In genomic region chr4:153542835-153543234, GRCh38 we compare ENCODE assay signal across 12 cellular contexts.
DNase-seq lines count a peak whose midpoint lies in the region; ATAC-seq, FAIRE-seq and TF ChIP-seq lines count a peak whose summit lies in the region.
"Had no signal": no experiment of that assay in that cellular context is flagged by ENCODE, and none has a peak within 500 bp of the region (broad histone marks: within the 10 kb centered on the region; RNA-seq: fewer than 3 reads in every experiment).

No MANE protein-coding gene starts in this region.

- 80 to 100% methylated on average over 5 of the region's 6 CpGs for WGBS in gastroesophageal sphincter (ENCODE audit: low coverage in 1 of 2), 2 donors
- WGBS in esophagus squamous epithelium, 2 donors: 94 to 95% methylated on average over 6 of the region's 6 CpGs

- H3K4me1 ChIP-seq in gastroesophageal sphincter (peaks cover 0 to 38% (median 9%) of the 10 kb centered on the region in 3 donors), esophagus squamous epithelium (peaks cover 0 to 40% (median 5%) of the 10 kb centered on the region in 3 donors)

- ATAC-seq in T-helper 17 cell (no peak), gastroesophageal sphincter (no peak), GM18520 (IDR thresholded peaks at IDR 0.05; ENCODE audit: unreplicated experiment) (no peak)

- no peaks in the 10 kb centered on the region for H3K9me3 Mint-ChIP-seq in activated naive CD4-positive, alpha-beta T cell treated with anti-CD3 and anti-CD28 coated beads for 36 hours

- peaks cover 72% of the 10 kb centered on the region for H3K4me1 Mint-ChIP-seq in activated naive CD4-positive, alpha-beta T cell treated with anti-CD3 and anti-CD28 coated beads for 36 hours (ENCODE audit: low read depth)
- peaks cover 44% of the 10 kb centered on the region for H3K4me1 Mint-ChIP-seq in T-helper 17 cell

- no peak overlapping the region for H3K4me3 Mint-ChIP-seq in activated naive CD4-positive, alpha-beta T cell treated with anti-CD3 and anti-CD28 coated beads for 36 hours
- H3K4me3 Mint-ChIP-seq in T-helper 17 cell: no peak overlapping the region
- H3K4me3 Mint-ChIP-seq: activated CD8-positive, alpha-beta memory T cell treated with anti-CD3 and anti-CD28 coated beads, Interleukin-2, amount 10 ng/mL, durations not matched to agents 7 days and 5 days had no signal

- no peak for TF ChIP-seq POLR2A in gastroesophageal sphincter (IDR thresholded peaks at IDR 0.05)
- no peak for TF ChIP-seq POLR2A in esophagus squamous epithelium (IDR thresholded peaks at IDR 0.05)

- H3K4me3 ChIP-seq in gastroesophageal sphincter (no peak overlapping the region), esophagus squamous epithelium (no peak overlapping the region)
- H3K4me3 ChIP-seq: coronary artery, tibial nerve had no signal

- CTCF ChIA-PET in activated naive CD4-positive, alpha-beta T cell treated with anti-CD3 and anti-CD28 coated beads for 36 hours (lab: Charles Lee): interaction anchor here (1.0 to 3.3 kb wide), 3 partner anchors 9 to 31 kb away, joined by 3 to 22 read pairs (median 4); no protein-coding TSS in a partner anchor

- intact Hi-C loops in activated naive CD4-positive, alpha-beta T cell treated with anti-CD3 and anti-CD28 coated beads for 36 hours (cut with micrococcal nuclease): no loop called here
- intact Hi-C loops in esophagus squamous epithelium (cut with DNase I): no loop called here

- peak overlapping the region in 3 of 4 donors; percentile 43 to 69 (median 46) for H3K27ac ChIP-seq in gastroesophageal sphincter
- H3K27ac ChIP-seq in esophagus squamous epithelium: peak overlapping the region in 2 of 4 donors; percentile 30 to 40

- H3K36me3 ChIP-seq in gastroesophageal sphincter (no peaks in the 10 kb centered on the region), esophagus squamous epithelium (no peaks in the 10 kb centered on the region)
- H3K36me3 ChIP-seq: tibial nerve had no signal

- peaks cover 14% of the 10 kb centered on the region for H3K36me3 Mint-ChIP-seq in activated naive CD4-positive, alpha-beta T cell treated with anti-CD3 and anti-CD28 coated beads for 36 hours (ENCODE audit: low read depth)
- H3K36me3 Mint-ChIP-seq in T-helper 17 cell (ENCODE audit: low read depth): peaks cover 8% of the 10 kb centered on the region

- no peak for TF ChIP-seq EP300 in gastroesophageal sphincter (IDR thresholded peaks at IDR 0.05)

- H3K9me3 ChIP-seq in T-helper 17 cell (ENCODE audit: control insufficient read depth, low read length, poor library complexity, severe bottlenecking) (no peaks in the 10 kb centered on the region), gastroesophageal sphincter (no peaks in the 10 kb centered on the region), esophagus squamous epithelium (no peaks in the 10 kb centered on the region)
- H3K9me3 ChIP-seq: tibial nerve had no signal

- TF ChIP-seq CTCF in gastroesophageal sphincter (IDR thresholded peaks at IDR 0.05): no peak
- no peak for TF ChIP-seq CTCF in esophagus squamous epithelium (IDR thresholded peaks at IDR 0.05)

- no peak for FAIRE-seq in HTR-8/SVneo (lab: Jason Lieb, UNC)

- H3K27me3 ChIP-seq in gastroesophageal sphincter (no peaks in the 10 kb centered on the region), esophagus squamous epithelium (no peaks in the 10 kb centered on the region)
- H3K27me3 ChIP-seq: tibial nerve had no signal

- no peaks in the 10 kb centered on the region for H3K27me3 Mint-ChIP-seq in activated naive CD4-positive, alpha-beta T cell treated with anti-CD3 and anti-CD28 coated beads for 36 hours (ENCODE audit: low read depth)
- H3K27me3 Mint-ChIP-seq in T-helper 17 cell: no peaks in the 10 kb centered on the region
- H3K27me3 Mint-ChIP-seq: activated CD8-positive, alpha-beta memory T cell treated with anti-CD3 and anti-CD28 coated beads, Interleukin-2, amount 10 ng/mL, durations not matched to agents 7 days and 5 days had no signal

- H3K27ac Mint-ChIP-seq in activated naive CD4-positive, alpha-beta T cell treated with anti-CD3 and anti-CD28 coated beads for 36 hours: no peak overlapping the region
- peak overlapping the region; percentile 82 for H3K27ac Mint-ChIP-seq in T-helper 17 cell
- H3K27ac Mint-ChIP-seq: activated CD8-positive, alpha-beta memory T cell treated with anti-CD3 and anti-CD28 coated beads, Interleukin-2, amount 10 ng/mL, durations not matched to agents 7 days and 5 days had no signal

- DNase-seq in activated naive CD4-positive, alpha-beta T cell treated with anti-CD3 and anti-CD28 coated beads for 36 hours: peak; percentile 42
- DNase-seq in activated naive CD4-positive, alpha-beta T cell treated with anti-CD3 and anti-CD28 coated beads, Interleukin-2, amount 50 U/mL, for 16 hours: no peak
- no peak for DNase-seq in T-helper 17 cell
- DNase-seq in esophagus squamous epithelium (lab: John Stamatoyannopoulos, UW): no peak
- no peak for DNase-seq in HTR-8/SVneo (ENCODE audit: insufficient read length, low spot score)
- DNase-seq in stimulated activated CD4-positive, alpha-beta T cell treated with anti-CD3 and anti-CD28 coated beads, Interleukin-1b, Interleukin-23, amount 100 ng/mL, for 48 hours: no peak
- DNase-seq: activated CD8-positive, alpha-beta memory T cell treated with anti-CD3 and anti-CD28 coated beads, Interleukin-2, amount 10 ng/mL, durations not matched to agents 7 days and 5 days; NCI-H446 had no signal
